In genomic region chr15:90482124-90483011, GRCh38 we compare ENCODE assay signal across 8 cellular contexts. TPM values are rescaled to one million over a fixed set of nuclear protein-coding genes. Genes with fewer than 3 reads are reported as not detected.
DNase-seq lines count a peak whose midpoint lies in the region; ATAC-seq and TF ChIP-seq lines count a peak whose summit lies in the region.

No MANE protein-coding gene starts in this region.

- peaks cover 64% of the 10 kb centered on the region for H3K36me3 ChIP-seq in CD8-positive, alpha-beta memory T cell (ENCODE audit: insufficient read depth, low read length)
- peaks cover 93% of the 10 kb centered on the region for H3K36me3 ChIP-seq in SJSA1
- H3K36me3 ChIP-seq in ascending aorta: peaks cover 74 to 79% of the 10 kb centered on the region in 2 donors

- H3K36me3 Mint-ChIP-seq in CD8-positive, alpha-beta memory T cell: peaks cover 17 to 83% (median 37%) of the 10 kb centered on the region in 3 donors

- CTCF ChIA-PET in CD8-positive, alpha-beta memory T cell (lab: Charles Lee): interaction anchor here (0.6 to 6.0 kb wide), 22 partner anchors 16 to 189 kb away, joined by 3 to 87 read pairs (median 4); no protein-coding TSS in a partner anchor

- H3K4me1 ChIP-seq in CD8-positive, alpha-beta memory T cell (ENCODE audit: insufficient read depth, low read length): peaks cover 14% of the 10 kb centered on the region
- no peaks in the 10 kb centered on the region for H3K4me1 ChIP-seq in SJSA1 (replicated peaks)
- peaks cover 0 to 4% of the 10 kb centered on the region in 2 donors for H3K4me1 ChIP-seq in ascending aorta
- no peaks in the 10 kb centered on the region for H3K4me1 ChIP-seq in right cardiac atrium (ENCODE audit: control insufficient read depth, insufficient read depth, low read length)

- intact Hi-C loops in ascending aorta (cut with DNase I) (loop anchor here (1.0 to 2.0 kb wide), 2 partner anchors 120 to 162 kb away; no protein-coding TSS in a partner anchor), right cardiac atrium (cut with DNase I) (loop anchor here in 3 of 4 donors (1.0 to 10.0 kb wide), 4 partner anchors 120 to 162 kb away; no protein-coding TSS in a partner anchor), sciatic nerve (cut with DNase I) (loop anchor here (5.0 kb wide), 1 partner anchor 155 kb away; no protein-coding TSS in a partner anchor)

- no peaks in the 10 kb centered on the region for H3K27me3 ChIP-seq in CD8-positive, alpha-beta memory T cell (ENCODE audit: insufficient read depth, low read length, poor library complexity, severe bottlenecking)
- H3K27me3 ChIP-seq in HL-60 (ENCODE audit: insufficient read depth, poor library complexity, severe bottlenecking): no peaks in the 10 kb centered on the region
- no peaks in the 10 kb centered on the region for H3K27me3 ChIP-seq in SJSA1 (replicated peaks)
- H3K27me3 ChIP-seq in ascending aorta: no peaks in the 10 kb centered on the region
- no peaks in the 10 kb centered on the region for H3K27me3 ChIP-seq in right cardiac atrium (ENCODE audit: control insufficient read depth, insufficient read depth)

- 56% methylated on average over 7 of the region's 7 CpGs for WGBS in right cardiac atrium

- H3K4me3 Mint-ChIP-seq in CD8-positive, alpha-beta memory T cell: no peak overlapping the region

- peaks cover 31 to 44% (median 40%) of the 10 kb centered on the region in 3 donors for H3K4me1 Mint-ChIP-seq in CD8-positive, alpha-beta memory T cell

- H3K9me3 ChIP-seq in CD8-positive, alpha-beta memory T cell (ENCODE audit: low read length): no peaks in the 10 kb centered on the region
- H3K9me3 ChIP-seq in SJSA1 (replicated peaks) (0 out of 2 replicates have a peak, but pooled peaks cover 2% of the 10 kb centered on the region), ascending aorta (no peaks in the 10 kb centered on the region), right cardiac atrium (ENCODE audit: control insufficient read depth, low read length) (no peaks in the 10 kb centered on the region)

- H3K27ac ChIP-seq in CD8-positive, alpha-beta memory T cell (ENCODE audit: low read depth, low read length): no peak overlapping the region
- no peak overlapping the region for H3K27ac ChIP-seq in HL-60 (replicated peaks)
- H3K27ac ChIP-seq in SJSA1: no peak overlapping the region
- H3K27ac ChIP-seq in ascending aorta: peak overlapping the region; percentile 47 to 49
- no peak overlapping the region for H3K27ac ChIP-seq in right cardiac atrium (ENCODE audit: low read length)

- H3K27me3 Mint-ChIP-seq in CD8-positive, alpha-beta memory T cell: peaks cover 0 to 2% of the 10 kb centered on the region in 2 donors

- TF ChIP-seq CTCF in HL-60 (IDR thresholded peaks at IDR 0.05; ENCODE audit: insufficient read depth, low read length) (peak; percentile 47), ascending aorta (IDR thresholded peaks at IDR 0.05) (peak; percentile 61 to 76 (median 62))

- ATAC-seq in right cardiac atrium (peak; percentile 48 to 58), sciatic nerve (peak; percentile 83), GM18867 (IDR thresholded peaks at IDR 0.05; ENCODE audit: unreplicated experiment) (no peak), GM18907 (IDR thresholded peaks at IDR 0.05; ENCODE audit: unreplicated experiment) (no peak)

- peak; percentile 6 to 51 (median 18) for DNase-seq in CD8-positive, alpha-beta memory T cell
- DNase-seq in HL-60 (ENCODE audit: low read depth in 1 of 2, low spot score in 1 of 2): peak in 1 of 2 experiments; percentile 54
- DNase-seq in SJSA1 (ENCODE audit: low read depth in 1 of 2, low spot score in 2 of 2): peak; percentile 45 to 51
- no peak for DNase-seq in ascending aorta (ENCODE audit: low spot score in 2 of 2)
- no peak for DNase-seq in right cardiac atrium
- no peak for DNase-seq in sciatic nerve (ENCODE audit: low spot score)

- H3K4me3 ChIP-seq in CD8-positive, alpha-beta memory T cell (ENCODE audit: low read length): no peak overlapping the region
- H3K4me3 ChIP-seq in HL-60 (replicated peaks; ENCODE audit: insufficient read depth, low read length): no peak overlapping the region
- H3K4me3 ChIP-seq in SJSA1: no peak overlapping the region
- H3K4me3 ChIP-seq in ascending aorta: no peak overlapping the region
- no peak overlapping the region for H3K4me3 ChIP-seq in right cardiac atrium (ENCODE audit: low read length)

- POLR2A ChIA-PET in CD8-positive, alpha-beta memory T cell (lab: Charles Lee): interaction anchor here (0.6 to 1.0 kb wide), 2 partner anchors 120 to 508 kb away, joined by 4 to 5 read pairs; no protein-coding TSS in a partner anchor

- H3K9me3 Mint-ChIP-seq in CD8-positive, alpha-beta memory T cell: no peaks in the 10 kb centered on the region

- peak overlapping the region in 4 of 8 donors; percentile 6 to 60 (median 44) for H3K27ac Mint-ChIP-seq in CD8-positive, alpha-beta memory T cell

RNA-seq across cellular contexts. Expression of gene CRTC3, which starts 47.4 kb away (rescaled TPM):
- 10 to 100 TPM; 25.5 to 26.7 TPM for total RNA-seq in CD8-positive, alpha-beta memory T cell
- polyA plus RNA-seq in CD8-positive, alpha-beta memory T cell: 34.2 TPM
- total RNA-seq in SJSA1 (2014; rRNA removed; shearing (Covaris generic)): 16.5 and 17.8 TPM in 2 replicates
- total RNA-seq in ascending aorta: 35.5 TPM
- total RNA-seq in right cardiac atrium: 10 to 100 TPM; 27.2 to 35.5 (median 30.6) TPM
- polyA plus RNA-seq in right cardiac atrium: 15.1 TPM
- total RNA-seq in sciatic nerve: 74.4 TPM

Comparison
In these comparisons a context has a peak if more than half of its experiments do, and no peak if none do; other contexts are left out.
1. DNase-seq: peak in CD8-positive, alpha-beta memory T cell (5 of 5) and SJSA1 (2 of 2); none in ascending aorta (0 of 2), right cardiac atrium (0 of 3) and sciatic nerve (single experiment).
2. H3K27ac ChIP-seq: peak in ascending aorta (2 of 2); none in CD8-positive, alpha-beta memory T cell (single experiment), HL-60 (single experiment), SJSA1 (single experiment) and right cardiac atrium (single experiment).
3. ATAC-seq: peak in right cardiac atrium (2 of 2) and sciatic nerve (single experiment); none in GM18867 (single experiment) and GM18907 (single experiment).